ENCODE assay signal across 8 cellular contexts in genomic region chr3:15099364-15100098, GRCh38. TPM values are rescaled to one million over a fixed set of nuclear protein-coding genes. Genes with fewer than 3 reads are reported as not detected.
DNase-seq lines count a peak whose midpoint lies in the region; ATAC-seq, FAIRE-seq and TF ChIP-seq lines count a peak whose summit lies in the region.

No MANE protein-coding gene starts in this region.

- peaks cover 21% of the 10 kb centered on the region for H3K36me3 ChIP-seq in endodermal cell (ENCODE audit: control insufficient read depth, insufficient read depth, low read length)

- H3K9ac ChIP-seq in endodermal cell (ENCODE audit: extremely low read depth, low read length, poor library complexity, severe bottlenecking), result peak overlapping the region; percentile 61

- in situ Hi-C loops in GM13977 (cut with MboI; ENCODE audit: low pct_unique_long_range_greater_than_20kb, low sequenced_read_pairs, unreplicated experiment), result loop anchor here (25.0 kb wide), 1 partner anchor 313 kb away; no protein-coding TSS in a partner anchor
- in situ Hi-C loops in GM13976 (cut with MboI; ENCODE audit: low sequenced_read_pairs, unreplicated experiment), result no loop called here

- H3K36me3 Mint-ChIP-seq in endodermal cell (ENCODE audit: low read depth) (peaks cover 12% of the 10 kb centered on the region), nephron (ENCODE audit: low read depth) (peaks cover 17% of the 10 kb centered on the region)

- H3K4me3 Mint-ChIP-seq in endodermal cell (peak overlapping the region; percentile 82), nephron (peak overlapping the region; percentile 95 to 99 (median 99))

- no peak for FAIRE-seq in HTR-8/SVneo (lab: Jason Lieb, UNC)

- H3K9me3 ChIP-seq in endodermal cell (ENCODE audit: control insufficient read depth, low read length), result no peaks in the 10 kb centered on the region

- no peaks in the 10 kb centered on the region for H3K4me1 ChIP-seq in endodermal cell (ENCODE audit: control insufficient read depth, insufficient read depth, low read length)

- peaks cover 5% of the 10 kb centered on the region for H3K27me3 Mint-ChIP-seq in endodermal cell (ENCODE audit: insufficient read depth)
- no peaks in the 10 kb centered on the region for H3K27me3 Mint-ChIP-seq in nephron (ENCODE audit: low read depth)

- TF ChIP-seq CTCF in GM13977 (IDR thresholded peaks at IDR 0.05; ENCODE audit: extremely low read depth, insufficient read depth, missing control alignments) (no peak), endodermal cell (conservative IDR thresholded peaks at IDR 0.05) (no peak), nephron (IDR thresholded peaks at IDR 0.05; ENCODE audit: unreplicated experiment in 3 of 3) (no peak), GM13976 (IDR thresholded peaks at IDR 0.05; ENCODE audit: borderline replicate concordance, control extremely low read depth, extremely low read depth, insufficient read depth, missing control alignments) (no peak)

- H3K4me3 ChIP-seq in endodermal cell (ENCODE audit: low read length), result peak overlapping the region; percentile 97

- peak overlapping the region; percentile 64 for H3K27ac Mint-ChIP-seq in endodermal cell
- H3K27ac Mint-ChIP-seq in nephron, result peak overlapping the region; percentile 66 to 89 (median 88)

- no peak overlapping the region for H3K27ac ChIP-seq in endodermal cell (ENCODE audit: low read depth, low read length)

- 30 to 32% methylated on average over 16 to 19 of the region's 19 CpGs for WGBS in endodermal cell (ENCODE audit: insufficient coverage in 1 of 2, insufficient read length in 1 of 2), 2 experiments

- DNase-seq in GM13977 (ENCODE audit: low spot score) (peak; percentile 21), endodermal cell (no peak), HTR-8/SVneo (ENCODE audit: insufficient read length, low spot score) (no peak), GM13976 (ENCODE audit: low spot score) (no peak)

- peaks cover 5% of the 10 kb centered on the region for H3K4me1 Mint-ChIP-seq in endodermal cell
- H3K4me1 Mint-ChIP-seq in nephron, result peaks cover 17% of the 10 kb centered on the region

- H3K9me3 Mint-ChIP-seq in endodermal cell, result no peaks in the 10 kb centered on the region
- H3K9me3 Mint-ChIP-seq in nephron, result no peaks in the 10 kb centered on the region

- H3K27me3 ChIP-seq in endodermal cell (ENCODE audit: control insufficient read depth, insufficient read depth, low read length, poor library complexity, severe bottlenecking), result no peaks in the 10 kb centered on the region

- ATAC-seq in HG02763 (IDR thresholded peaks at IDR 0.05; ENCODE audit: unreplicated experiment) (peak; percentile 18), SK-N-SH treated with all-trans-retinoic acid at 6 μM for 48 hours (peak; percentile 61), HG03095 (IDR thresholded peaks at IDR 0.05; ENCODE audit: unreplicated experiment) (no peak)

TF ChIP-seq in SK-N-SH treated with all-trans-retinoic acid at 6 μM for 48 hours, 23 proteins besides CTCF, POLR2A, EP300 and RAD21:
- TF ChIP-seq TSHZ2 (CRISPR knock-in tag; IDR thresholded peaks at IDR 0.05) (no peak), CSDC2 (CRISPR knock-in tag; IDR thresholded peaks at IDR 0.05) (no peak), ZFP30 (CRISPR knock-in tag; IDR thresholded peaks at IDR 0.05) (no peak), BACH2 (CRISPR knock-in tag; IDR thresholded peaks at IDR 0.05; ENCODE audit: borderline replicate concordance) (no peak), PPARA (CRISPR knock-in tag; IDR thresholded peaks at IDR 0.05; ENCODE audit: borderline replicate concordance) (no peak), ZNF70 (CRISPR knock-in tag; IDR thresholded peaks at IDR 0.05) (no peak), OSR1 (CRISPR knock-in tag; IDR thresholded peaks at IDR 0.05) (no peak), ESRRG (CRISPR knock-in tag; IDR thresholded peaks at IDR 0.05) (no peak), TCF4 (CRISPR knock-in tag; IDR thresholded peaks at IDR 0.05; ENCODE audit: borderline replicate concordance) (no peak), ZNF565 (CRISPR knock-in tag; conservative IDR thresholded peaks at IDR 0.05; ENCODE audit: low read depth) (no peak), GLIS3 (CRISPR knock-in tag; IDR thresholded peaks at IDR 0.05) (no peak), ZFP3 (CRISPR knock-in tag; IDR thresholded peaks at IDR 0.05) (no peak), ZC3H10 (CRISPR knock-in tag; IDR thresholded peaks at IDR 0.05) (no peak)

RNA-seq across cellular contexts. Expression of gene RBSN, which starts 0.6 kb away (rescaled TPM):
- 10 to 100 TPM; 23.3 to 25.2 TPM for total RNA-seq in endodermal cell
- 27.6 TPM for polyA plus RNA-seq in endodermal cell (2013, experiment 1 of 2)
- 28.5 TPM for polyA plus RNA-seq in endodermal cell (2013, experiment 2 of 2)

RNA-seq across cellular contexts. Expression of gene MRPS25, which starts 34.4 kb away (rescaled TPM):
- 100 to 1,000 TPM in 1 of 2 donors, 10 to 100 TPM in 1; 64.1 to 101 TPM for total RNA-seq in endodermal cell
- 45.9 TPM for polyA plus RNA-seq in endodermal cell (2013, experiment 1 of 2)
- polyA plus RNA-seq in endodermal cell (2013, experiment 2 of 2), result 34.8 TPM
